8 cellular contexts compared by ENCODE assay signal in genomic region chr19:47483800-47484690, GRCh38. TPM values are rescaled to one million over a fixed set of nuclear protein-coding genes. Genes with fewer than 3 reads are reported as not detected.
DNase-seq lines count a peak whose midpoint lies in the region; ATAC-seq and TF ChIP-seq lines count a peak whose summit lies in the region.

Gene KPTN (minus strand): TSS chr19:47484219. CDS start chr19:47484160, 59 bp downstream.

- DNase-seq in COLO829 (ENCODE audit: low spot score) = peak; percentile 93
- peak; percentile 76 for DNase-seq in NT2/D1 (ENCODE audit: low read depth, low spot score)
- DNase-seq in activated CD8-positive, alpha-beta memory T cell treated with anti-CD3 and anti-CD28 coated beads, Interleukin-2, amount 50 U/mL, for 24 hours (ENCODE audit: extremely low read depth) = peak; percentile 67
- DNase-seq in endothelial cell (ENCODE audit: low spot score) = peak; percentile 91
- peak; percentile 81 to 91 for DNase-seq in mesothelial cell of epicardium (ENCODE audit: low spot score in 2 of 2, unreplicated experiment in 2 of 2)
- DNase-seq in stimulated activated CD8-positive, alpha-beta memory T cell treated with anti-CD3 and anti-CD28 coated beads, Interleukin-15, amount 100 ng/mL, for 24 hours (ENCODE audit: low read depth) = peak; percentile 81

- H3K36me3 Mint-ChIP-seq in endothelial cell (ENCODE audit: low read depth, unreplicated experiment) (peaks cover 9% of the 10 kb centered on the region), mesothelial cell of epicardium (peaks cover 3% of the 10 kb centered on the region)

- TF ChIP-seq CTCF in endothelial cell (IDR thresholded peaks at IDR 0.05; ENCODE audit: unreplicated experiment) = peak; percentile 97
- TF ChIP-seq CTCF in mesothelial cell of epicardium (IDR thresholded peaks at IDR 0.05; ENCODE audit: unreplicated experiment) = peak; percentile 90

- H3K9ac ChIP-seq in HUES64 (ENCODE audit: low read depth, low read length) (peak within 1 kb of the TSS; percentile 91), NT2/D1 (ENCODE audit: insufficient read length, low read depth) (peak within 1 kb of the TSS; percentile 90)

- H3K9me3 Mint-ChIP-seq in endothelial cell (ENCODE audit: unreplicated experiment) (no peaks in the 10 kb centered on the region), mesothelial cell of epicardium (no peaks in the 10 kb centered on the region)

- ATAC-seq in GM21367 (IDR thresholded peaks at IDR 0.05; ENCODE audit: unreplicated experiment) = peak; percentile 66

- H3K27me3 Mint-ChIP-seq in endothelial cell (ENCODE audit: unreplicated experiment) (peaks cover 9% of the 10 kb centered on the region), mesothelial cell of epicardium (ENCODE audit: low read depth) (peaks cover 23% of the 10 kb centered on the region)

- H3K4me1 ChIP-seq in HUES64 (ENCODE audit: insufficient read depth, low read length) (no peaks in the 10 kb centered on the region), NT2/D1 (ENCODE audit: insufficient read depth, insufficient read length) (peaks cover 2% of the 10 kb centered on the region)

- H3K27ac Mint-ChIP-seq in endothelial cell (ENCODE audit: unreplicated experiment) = peak within 1 kb of the TSS; percentile 97
- H3K27ac Mint-ChIP-seq in mesothelial cell of epicardium = peak within 1 kb of the TSS; percentile 99

- H3K27me3 ChIP-seq in HUES64 (ENCODE audit: insufficient read depth, low read length) (no peaks in the 10 kb centered on the region), NT2/D1 (ENCODE audit: insufficient read depth, insufficient read length) (no peaks in the 10 kb centered on the region)

- H3K4me3 Mint-ChIP-seq in endothelial cell (ENCODE audit: unreplicated experiment) (peak within 1 kb of the TSS; percentile 96), mesothelial cell of epicardium (peak within 1 kb of the TSS; percentile 93)

- WGBS in HUES64 = 3% methylated on average over 54 of the region's 57 CpGs

- H3K36me3 ChIP-seq in HUES64 (ENCODE audit: insufficient read depth, low read length) (0 out of 2 replicates have a peak, but pooled peaks cover 1% of the 10 kb centered on the region), NT2/D1 (ENCODE audit: insufficient read depth, insufficient read length, low read length) (peaks cover 24% of the 10 kb centered on the region)

- no peaks in the 10 kb centered on the region for H3K9me3 ChIP-seq in HUES64 (ENCODE audit: insufficient read depth, low read depth, low read length)
- H3K9me3 ChIP-seq in NT2/D1 (ENCODE audit: insufficient read depth, low read length) = no peaks in the 10 kb centered on the region

- H3K4me3 ChIP-seq in HUES64 (ENCODE audit: low read length) (peak within 1 kb of the TSS; percentile 82), NT2/D1 (ENCODE audit: insufficient read length, low read depth) (peak within 1 kb of the TSS; percentile 68)

- H3K4me1 Mint-ChIP-seq in endothelial cell (ENCODE audit: unreplicated experiment) (peaks cover 7% of the 10 kb centered on the region), mesothelial cell of epicardium (peaks cover 12% of the 10 kb centered on the region)

- peak within 1 kb of the TSS; percentile 92 for H3K27ac ChIP-seq in HUES64 (ENCODE audit: low read depth, low read length)

RNA-seq across cellular contexts. Expression of gene KPTN, which starts in this region (rescaled TPM):
- 22.5 TPM for polyA plus RNA-seq in HUES64 (2013, experiment 1 of 2)
- 24.7 TPM for polyA plus RNA-seq in HUES64 (2013, experiment 2 of 2)
- total RNA-seq in endothelial cell (ENCODE audit: unreplicated experiment) (12.0 TPM), mesothelial cell of epicardium (18.4 to 20.4 TPM (median 20.1 TPM) in 3 replicates)

Comparison
In these comparisons a context has a peak if more than half of its experiments do, and no peak if none do; other contexts are left out.
1. Peak in every context shown above with its lines: DNase-seq, ATAC-seq, H3K4me3 ChIP-seq and H3K27ac ChIP-seq.